21 cellular contexts compared by ENCODE assay signal in genomic region chr9:78763424-78763823, GRCh38.
DNase-seq lines count a peak whose midpoint lies in the region; ATAC-seq, FAIRE-seq and TF ChIP-seq lines count a peak whose summit lies in the region.
"Had no signal": no experiment of that assay in that cellular context is flagged by ENCODE, and none has a peak within 500 bp of the region (broad histone marks: within the 10 kb centered on the region; RNA-seq: fewer than 3 reads in every experiment).

No MANE protein-coding gene starts in this region.

- 95% methylated on average over 4 of the region's 4 CpGs for WGBS in esophagus muscularis mucosa

- H3K4me2 ChIP-seq in BLaER1 = peak overlapping the region; percentile 33

- no peaks in the 10 kb centered on the region for H3K9me3 Mint-ChIP-seq in progenitor cell of endocrine pancreas (ENCODE audit: low read depth)
- peaks cover 0 to 10% (median 0%) of the 10 kb centered on the region in 3 donors for H3K9me3 Mint-ChIP-seq in T-cell

- H3K36me3 Mint-ChIP-seq in progenitor cell of endocrine pancreas (ENCODE audit: insufficient read depth) (no peaks in the 10 kb centered on the region), T-cell (no peaks in the 10 kb centered on the region)
- H3K36me3 Mint-ChIP-seq: CD14-positive monocyte; CD4-positive, alpha-beta memory T cell; CD4-positive, CD25-positive, alpha-beta regulatory T cell; CD8-positive, alpha-beta memory T cell had no signal

- no peak for TF ChIP-seq POLR2A in esophagus muscularis mucosa (IDR thresholded peaks at IDR 0.05; ENCODE audit: low read depth)

- H4K20me1 ChIP-seq in BLaER1 = no peaks in the 10 kb centered on the region

- H3K27me3 Mint-ChIP-seq in progenitor cell of endocrine pancreas (no peaks in the 10 kb centered on the region), T-cell (no peaks in the 10 kb centered on the region)
- H3K27me3 Mint-ChIP-seq: B cell; CD4-positive, alpha-beta memory T cell; CD4-positive, CD25-positive, alpha-beta regulatory T cell; CD8-positive, alpha-beta memory T cell had no signal

- POLR2A ChIA-PET in T-cell (lab: Charles Lee) = no interaction called here

- no peak for TF ChIP-seq CTCF in progenitor cell of endocrine pancreas (IDR thresholded peaks at IDR 0.05; ENCODE audit: unreplicated experiment)
- TF ChIP-seq CTCF in esophagus muscularis mucosa (IDR thresholded peaks at IDR 0.05) = no peak

- H3K36me3 ChIP-seq in BLaER1 (no peaks in the 10 kb centered on the region), esophagus muscularis mucosa (no peaks in the 10 kb centered on the region)

- no peak overlapping the region for H3K4me3 Mint-ChIP-seq in progenitor cell of endocrine pancreas (ENCODE audit: low read depth)
- H3K4me3 Mint-ChIP-seq in T-cell = no peak overlapping the region
- H3K4me3 Mint-ChIP-seq: B cell; CD14-positive monocyte; CD4-positive, alpha-beta memory T cell; CD4-positive, CD25-positive, alpha-beta regulatory T cell; CD8-positive, alpha-beta memory T cell had no signal

- peaks cover 51% of the 10 kb centered on the region for H3K4me1 ChIP-seq in BLaER1
- H3K4me1 ChIP-seq in esophagus muscularis mucosa = no peaks in the 10 kb centered on the region

- H3K27ac Mint-ChIP-seq in progenitor cell of endocrine pancreas = peak overlapping the region; percentile 58
- H3K27ac Mint-ChIP-seq in T-cell = no peak overlapping the region
- H3K27ac Mint-ChIP-seq: B cell; CD14-positive monocyte; CD4-positive, alpha-beta memory T cell; CD4-positive, CD25-positive, alpha-beta regulatory T cell; CD8-positive, alpha-beta memory T cell had no signal

- H3K4me3 ChIP-seq in BLaER1 (no peak overlapping the region), esophagus muscularis mucosa (no peak overlapping the region)

- peak; percentile 27 for FAIRE-seq in islet of Langerhans (lab: Jason Lieb, UNC)
- FAIRE-seq: A204.1, GM12891, GM18507 had no signal

- ATAC-seq in T-cell (replicated peaks in 1 of 4) (no peak), GM18498 (IDR thresholded peaks at IDR 0.05; ENCODE audit: unreplicated experiment) (no peak), HG03354 (IDR thresholded peaks at IDR 0.05; ENCODE audit: poor library complexity, severe bottlenecking, unreplicated experiment) (no peak)

- TF ChIP-seq EP300 in esophagus muscularis mucosa (IDR thresholded peaks at IDR 0.05) = no peak

- no peaks in the 10 kb centered on the region for H3K9me3 ChIP-seq in BLaER1
- no peaks in the 10 kb centered on the region for H3K9me3 ChIP-seq in esophagus muscularis mucosa

- DNase-seq in progenitor cell of endocrine pancreas (ENCODE audit: low spot score, unreplicated experiment) (no peak), T-cell (no peak), esophagus muscularis mucosa (ENCODE audit: extremely low spot score) (no peak)
- DNase-seq: 8988T; AML-193; C1 segment of cervical spinal cord; CD4-positive, alpha-beta memory T cell; CD4-positive, CD25-positive, alpha-beta regulatory T cell; CD8-positive, alpha-beta memory T cell; COR-L47; DMS79 treated with DMSO at 0.1 percent for 48 hours; GF-D8 had no signal

- H3K27ac ChIP-seq in BLaER1 = no peak overlapping the region
- no peak overlapping the region for H3K27ac ChIP-seq in esophagus muscularis mucosa (replicated peaks in 1 of 4)

- no peak overlapping the region for H3K9ac ChIP-seq in BLaER1

- CTCF ChIA-PET in T-cell (lab: Charles Lee) = no interaction called here

- no peaks in the 10 kb centered on the region for H3K4me1 Mint-ChIP-seq in progenitor cell of endocrine pancreas (ENCODE audit: low read depth)
- H3K4me1 Mint-ChIP-seq in T-cell = no peaks in the 10 kb centered on the region
- H3K4me1 Mint-ChIP-seq: B cell; CD14-positive monocyte; CD4-positive, alpha-beta memory T cell; CD4-positive, CD25-positive, alpha-beta regulatory T cell; CD8-positive, alpha-beta memory T cell had no signal

- intact Hi-C loops in esophagus muscularis mucosa (cut with DNase I) = no loop called here

- H3K27me3 ChIP-seq in BLaER1 (no peaks in the 10 kb centered on the region), esophagus muscularis mucosa (no peaks in the 10 kb centered on the region)
